In genomic region chr9:121860744-121861143, GRCh38 we compare ENCODE assay signal across 14 cellular contexts.
A peak's percentile ranks its signal among the peaks of the same experiment; 100 is the strongest.
DNase-seq lines count a peak whose midpoint lies in the region; FAIRE-seq and TF ChIP-seq lines count a peak whose summit lies in the region.
"Had no signal": no experiment of that assay in that cellular context is flagged by ENCODE, and none has a peak within 500 bp of the region (broad histone marks: within the 10 kb centered on the region; RNA-seq: fewer than 3 reads in every experiment).

No MANE protein-coding gene starts in this region.

- no peaks in the 10 kb centered on the region for H3K27me3 ChIP-seq in MG63
- H3K27me3 ChIP-seq in spleen (replicated peaks in 1 of 7) = no peaks in the 10 kb centered on the region
- H3K27me3 ChIP-seq: neutrophil had no signal

- H3K27ac ChIP-seq in spleen = no peak overlapping the region
- H3K27ac ChIP-seq: neutrophil had no signal

- no peak overlapping the region for H3K4me3 ChIP-seq in MG63
- H3K4me3 ChIP-seq in spleen = no peak overlapping the region

- TF ChIP-seq POLR2A in spleen (IDR thresholded peaks at IDR 0.05) = no peak

- no peak for TF ChIP-seq CTCF in spleen (IDR thresholded peaks at IDR 0.05 in 8 of 11, conservative IDR thresholded peaks at IDR 0.05 in 3 of 11)

- WGBS in spleen, 5 donors = 60 to 94% (median 85%) methylated on average over 2 of the region's 2 CpGs

- no peaks in the 10 kb centered on the region for H3K9me3 ChIP-seq in MG63
- no peaks in the 10 kb centered on the region for H3K9me3 ChIP-seq in spleen
- H3K9me3 ChIP-seq: neutrophil had no signal

- H3K4me1 ChIP-seq in spleen = peaks cover 0 to 11% (median 0%) of the 10 kb centered on the region in 6 donors

- H3K36me3 ChIP-seq in MG63 = no peaks in the 10 kb centered on the region
- no peaks in the 10 kb centered on the region for H3K36me3 ChIP-seq in spleen
- H3K36me3 ChIP-seq: neutrophil had no signal

- intact Hi-C loops in spleen (cut with DNase I; ENCODE audit: low total_unique reads) = no loop called here

- FAIRE-seq in HTR-8/SVneo (lab: Jason Lieb, UNC) = no peak
- FAIRE-seq: A204.1 had no signal

- peak; percentile 70 for DNase-seq in A172 (ENCODE audit: low spot score)
- DNase-seq in MG63 = peak; percentile 74
- DNase-seq in epidermal melanocyte (ENCODE audit: insufficient read length, low spot score) = peak; percentile 46
- peak; percentile 11 to 70 for DNase-seq in lung microvascular endothelial cell (ENCODE audit: low read depth in 2 of 2)
- no peak for DNase-seq in RPMI8226
- DNase-seq in HTR-8/SVneo (ENCODE audit: insufficient read length, low spot score) = no peak
- DNase-seq in spleen = no peak
- DNase-seq in HT-29 (ENCODE audit: low spot score) = no peak
- DNase-seq: activated gamma-delta T cell treated with Interleukin-2 at 50 U/mL for 16 hours; effector memory CD4-positive, alpha-beta T cell; NCI-H345; SHP77 treated with DMSO at 0.1 percent for 48 hours had no signal

Comparison
In these comparisons a context has a peak if more than half of its experiments do, and no peak if none do; other contexts are left out.
1. DNase-seq: peak in A172 (single experiment), MG63 (single experiment), epidermal melanocyte (single experiment) and lung microvascular endothelial cell (2 of 2); none in RPMI8226 (single experiment), HTR-8/SVneo (single experiment), spleen (single experiment) and HT-29 (single experiment).